In the genomic region with DNA sequence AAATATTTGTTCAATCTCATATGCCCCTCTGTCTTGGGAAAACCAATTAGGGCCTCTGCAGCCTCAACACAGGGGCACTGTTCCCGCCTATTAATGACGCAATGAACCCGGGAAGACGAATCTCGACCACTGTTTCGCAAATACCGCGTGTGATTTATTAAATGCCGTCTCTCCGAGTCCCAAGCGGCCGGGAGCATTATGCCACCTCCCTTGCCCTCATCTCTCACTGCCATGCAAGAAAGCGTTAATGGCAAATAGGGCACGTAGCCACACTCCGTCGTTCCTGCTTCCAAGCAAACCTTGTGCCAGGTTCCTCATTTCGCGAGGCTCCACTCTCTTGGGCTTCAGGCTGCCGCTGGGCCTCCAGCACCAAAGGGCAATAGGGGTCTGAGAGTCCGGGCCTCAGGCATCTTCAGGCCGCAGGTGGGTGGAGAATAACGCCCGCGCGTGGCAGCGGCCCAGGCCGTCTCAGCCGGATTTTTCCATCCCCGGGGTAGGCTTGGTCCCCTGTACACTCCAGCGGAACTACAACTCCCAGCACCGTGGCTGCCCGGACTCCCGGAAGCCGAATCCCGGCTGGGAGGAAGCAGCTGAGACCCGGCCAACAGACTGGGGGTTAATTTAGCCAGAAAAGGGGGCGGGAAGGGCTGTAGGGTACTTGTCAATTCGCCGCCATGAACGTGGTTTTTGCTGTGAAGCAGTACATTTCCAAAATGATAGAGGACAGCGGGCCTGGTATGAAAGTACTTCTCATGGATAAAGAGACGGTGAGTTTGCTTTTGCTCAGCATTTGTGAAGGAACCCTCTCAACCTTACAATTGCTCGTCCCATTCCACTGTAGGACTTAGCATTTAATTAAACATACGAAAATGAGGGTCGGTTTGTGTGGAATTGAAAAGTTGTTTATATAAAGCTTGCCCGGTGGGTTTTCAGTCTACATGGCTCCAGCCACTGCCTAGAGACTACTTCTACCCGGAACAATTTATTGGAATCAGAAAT, we compare ENCODE assay signal across 1 cellular context.
TF ChIP-seq lines count a peak whose summit lies in the region.

A gene with protein sequence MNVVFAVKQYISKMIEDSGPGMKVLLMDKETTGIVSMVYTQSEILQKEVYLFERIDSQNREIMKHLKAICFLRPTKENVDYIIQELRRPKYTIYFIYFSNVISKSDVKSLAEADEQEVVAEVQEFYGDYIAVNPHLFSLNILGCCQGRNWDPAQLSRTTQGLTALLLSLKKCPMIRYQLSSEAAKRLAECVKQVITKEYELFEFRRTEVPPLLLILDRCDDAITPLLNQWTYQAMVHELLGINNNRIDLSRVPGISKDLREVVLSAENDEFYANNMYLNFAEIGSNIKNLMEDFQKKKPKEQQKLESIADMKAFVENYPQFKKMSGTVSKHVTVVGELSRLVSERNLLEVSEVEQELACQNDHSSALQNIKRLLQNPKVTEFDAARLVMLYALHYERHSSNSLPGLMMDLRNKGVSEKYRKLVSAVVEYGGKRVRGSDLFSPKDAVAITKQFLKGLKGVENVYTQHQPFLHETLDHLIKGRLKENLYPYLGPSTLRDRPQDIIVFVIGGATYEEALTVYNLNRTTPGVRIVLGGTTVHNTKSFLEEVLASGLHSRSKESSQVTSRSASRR (plus strand): TSS at position 593 of the 999 bp plus-strand sequence. CDS start 82 bp downstream, at position 675.

TF ChIP-seq in K562, 482 proteins besides CTCF, POLR2A, EP300 and RAD21 (continued from another document and continues in another):
- TF ChIP-seq ZNF707 (CRISPR knock-in tag; conservative IDR thresholded peaks at IDR 0.05) (no peak), PCBP1 (IDR thresholded peaks at IDR 0.05; ENCODE audit: low read depth, low read length, poor library complexity, severe bottlenecking) (no peak), EGR1 (conservative IDR thresholded peaks at IDR 0.05) (peak; percentile 83), BRD9 (IDR thresholded peaks at IDR 0.05; ENCODE audit: low read depth, partially characterized antibody) (peak; percentile 41), ZNF3 (CRISPR knock-in tag; IDR thresholded peaks at IDR 0.05) (no peak), ZNF174 (CRISPR knock-in tag; IDR thresholded peaks at IDR 0.05) (no peak), CHD1 (IDR thresholded peaks at IDR 0.05; ENCODE audit: low read length) (peak; percentile 31), ZNF253 (CRISPR knock-in tag; conservative IDR thresholded peaks at IDR 0.05) (no peak), SP1 (CRISPR knock-in tag; IDR thresholded peaks at IDR 0.05) (peak; percentile 76), ZNF436 (CRISPR knock-in tag; IDR thresholded peaks at IDR 0.05) (no peak), ASH1L (IDR thresholded peaks at IDR 0.05; ENCODE audit: borderline replicate concordance, low read depth, partially characterized antibody) (peak; percentile 34), PHF20 (IDR thresholded peaks at IDR 0.05; ENCODE audit: partially characterized antibody) (peak; percentile 89), GABPB2 (CRISPR knock-in tag; conservative IDR thresholded peaks at IDR 0.05) (no peak), ZNF311 (CRISPR knock-in tag; IDR thresholded peaks at IDR 0.05) (no peak), TCF7L2 (IDR thresholded peaks at IDR 0.05; ENCODE audit: low read depth, low read length) (peak; percentile 78), KAT8 (IDR thresholded peaks at IDR 0.05; ENCODE audit: low read depth) (no peak), ESRRB (CRISPR knock-in tag; IDR thresholded peaks at IDR 0.05; ENCODE audit: borderline replicate concordance) (no peak), BRD4 (IDR thresholded peaks at IDR 0.05) (0 out of 2 replicates have a peak, but pooled peaks have one; percentile 63), ZNF316 (IDR thresholded peaks at IDR 0.05) (no peak), BHLHE40 (IDR thresholded peaks at IDR 0.05; ENCODE audit: low read length) (peak; percentile 26; the same call in 1 of the 2 replicates), YBX1 (IDR thresholded peaks at IDR 0.05) (no peak), PML (IDR thresholded peaks at IDR 0.05; ENCODE audit: low read length) (peak; percentile 61; the same call in 1 of the 2 replicates), ILK (tag; IDR thresholded peaks at IDR 0.05; ENCODE audit: borderline replicate concordance, low read depth) (no peak)
- TF ChIP-seq, protein P1, sequence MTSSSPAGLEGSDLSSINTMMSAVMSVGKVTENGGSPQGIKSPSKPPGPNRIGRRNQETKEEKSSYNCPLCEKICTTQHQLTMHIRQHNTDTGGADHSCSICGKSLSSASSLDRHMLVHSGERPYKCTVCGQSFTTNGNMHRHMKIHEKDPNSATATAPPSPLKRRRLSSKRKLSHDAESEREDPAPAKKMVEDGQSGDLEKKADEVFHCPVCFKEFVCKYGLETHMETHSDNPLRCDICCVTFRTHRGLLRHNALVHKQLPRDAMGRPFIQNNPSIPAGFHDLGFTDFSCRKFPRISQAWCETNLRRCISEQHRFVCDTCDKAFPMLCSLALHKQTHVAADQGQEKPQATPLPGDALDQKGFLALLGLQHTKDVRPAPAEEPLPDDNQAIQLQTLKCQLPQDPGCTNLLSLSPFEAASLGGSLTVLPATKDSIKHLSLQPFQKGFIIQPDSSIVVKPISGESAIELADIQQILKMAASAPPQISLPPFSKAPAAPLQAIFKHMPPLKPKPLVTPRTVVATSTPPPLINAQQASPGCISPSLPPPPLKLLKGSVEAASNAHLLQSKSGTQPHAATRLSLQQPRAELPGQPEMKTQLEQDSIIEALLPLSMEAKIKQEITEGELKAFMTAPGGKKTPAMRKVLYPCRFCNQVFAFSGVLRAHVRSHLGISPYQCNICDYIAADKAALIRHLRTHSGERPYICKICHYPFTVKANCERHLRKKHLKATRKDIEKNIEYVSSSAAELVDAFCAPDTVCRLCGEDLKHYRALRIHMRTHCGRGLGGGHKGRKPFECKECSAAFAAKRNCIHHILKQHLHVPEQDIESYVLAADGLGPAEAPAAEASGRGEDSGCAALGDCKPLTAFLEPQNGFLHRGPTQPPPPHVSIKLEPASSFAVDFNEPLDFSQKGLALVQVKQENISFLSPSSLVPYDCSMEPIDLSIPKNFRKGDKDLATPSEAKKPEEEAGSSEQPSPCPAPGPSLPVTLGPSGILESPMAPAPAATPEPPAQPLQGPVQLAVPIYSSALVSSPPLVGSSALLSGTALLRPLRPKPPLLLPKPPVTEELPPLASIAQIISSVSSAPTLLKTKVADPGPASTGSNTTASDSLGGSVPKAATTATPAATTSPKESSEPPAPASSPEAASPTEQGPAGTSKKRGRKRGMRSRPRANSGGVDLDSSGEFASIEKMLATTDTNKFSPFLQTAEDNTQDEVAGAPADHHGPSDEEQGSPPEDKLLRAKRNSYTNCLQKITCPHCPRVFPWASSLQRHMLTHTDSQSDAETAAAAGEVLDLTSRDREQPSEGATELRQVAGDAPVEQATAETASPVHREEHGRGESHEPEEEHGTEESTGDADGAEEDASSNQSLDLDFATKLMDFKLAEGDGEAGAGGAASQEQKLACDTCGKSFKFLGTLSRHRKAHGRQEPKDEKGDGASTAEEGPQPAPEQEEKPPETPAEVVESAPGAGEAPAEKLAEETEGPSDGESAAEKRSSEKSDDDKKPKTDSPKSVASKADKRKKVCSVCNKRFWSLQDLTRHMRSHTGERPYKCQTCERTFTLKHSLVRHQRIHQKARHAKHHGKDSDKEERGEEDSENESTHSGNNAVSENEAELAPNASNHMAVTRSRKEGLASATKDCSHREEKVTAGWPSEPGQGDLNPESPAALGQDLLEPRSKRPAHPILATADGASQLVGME (CRISPR knock-in tag; IDR thresholded peaks at IDR 0.05), result peak; percentile 72; the same call in 1 of the 2 replicates
- TF ChIP-seq, protein P2, sequence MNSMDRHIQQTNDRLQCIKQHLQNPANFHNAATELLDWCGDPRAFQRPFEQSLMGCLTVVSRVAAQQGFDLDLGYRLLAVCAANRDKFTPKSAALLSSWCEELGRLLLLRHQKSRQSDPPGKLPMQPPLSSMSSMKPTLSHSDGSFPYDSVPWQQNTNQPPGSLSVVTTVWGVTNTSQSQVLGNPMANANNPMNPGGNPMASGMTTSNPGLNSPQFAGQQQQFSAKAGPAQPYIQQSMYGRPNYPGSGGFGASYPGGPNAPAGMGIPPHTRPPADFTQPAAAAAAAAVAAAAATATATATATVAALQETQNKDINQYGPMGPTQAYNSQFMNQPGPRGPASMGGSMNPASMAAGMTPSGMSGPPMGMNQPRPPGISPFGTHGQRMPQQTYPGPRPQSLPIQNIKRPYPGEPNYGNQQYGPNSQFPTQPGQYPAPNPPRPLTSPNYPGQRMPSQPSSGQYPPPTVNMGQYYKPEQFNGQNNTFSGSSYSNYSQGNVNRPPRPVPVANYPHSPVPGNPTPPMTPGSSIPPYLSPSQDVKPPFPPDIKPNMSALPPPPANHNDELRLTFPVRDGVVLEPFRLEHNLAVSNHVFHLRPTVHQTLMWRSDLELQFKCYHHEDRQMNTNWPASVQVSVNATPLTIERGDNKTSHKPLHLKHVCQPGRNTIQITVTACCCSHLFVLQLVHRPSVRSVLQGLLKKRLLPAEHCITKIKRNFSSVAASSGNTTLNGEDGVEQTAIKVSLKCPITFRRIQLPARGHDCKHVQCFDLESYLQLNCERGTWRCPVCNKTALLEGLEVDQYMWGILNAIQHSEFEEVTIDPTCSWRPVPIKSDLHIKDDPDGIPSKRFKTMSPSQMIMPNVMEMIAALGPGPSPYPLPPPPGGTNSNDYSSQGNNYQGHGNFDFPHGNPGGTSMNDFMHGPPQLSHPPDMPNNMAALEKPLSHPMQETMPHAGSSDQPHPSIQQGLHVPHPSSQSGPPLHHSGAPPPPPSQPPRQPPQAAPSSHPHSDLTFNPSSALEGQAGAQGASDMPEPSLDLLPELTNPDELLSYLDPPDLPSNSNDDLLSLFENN (IDR thresholded peaks at IDR 0.05; ENCODE audit: low read depth in 2 of 2, low read length in 2 of 2), result no peak
- TF ChIP-seq, protein P3, sequence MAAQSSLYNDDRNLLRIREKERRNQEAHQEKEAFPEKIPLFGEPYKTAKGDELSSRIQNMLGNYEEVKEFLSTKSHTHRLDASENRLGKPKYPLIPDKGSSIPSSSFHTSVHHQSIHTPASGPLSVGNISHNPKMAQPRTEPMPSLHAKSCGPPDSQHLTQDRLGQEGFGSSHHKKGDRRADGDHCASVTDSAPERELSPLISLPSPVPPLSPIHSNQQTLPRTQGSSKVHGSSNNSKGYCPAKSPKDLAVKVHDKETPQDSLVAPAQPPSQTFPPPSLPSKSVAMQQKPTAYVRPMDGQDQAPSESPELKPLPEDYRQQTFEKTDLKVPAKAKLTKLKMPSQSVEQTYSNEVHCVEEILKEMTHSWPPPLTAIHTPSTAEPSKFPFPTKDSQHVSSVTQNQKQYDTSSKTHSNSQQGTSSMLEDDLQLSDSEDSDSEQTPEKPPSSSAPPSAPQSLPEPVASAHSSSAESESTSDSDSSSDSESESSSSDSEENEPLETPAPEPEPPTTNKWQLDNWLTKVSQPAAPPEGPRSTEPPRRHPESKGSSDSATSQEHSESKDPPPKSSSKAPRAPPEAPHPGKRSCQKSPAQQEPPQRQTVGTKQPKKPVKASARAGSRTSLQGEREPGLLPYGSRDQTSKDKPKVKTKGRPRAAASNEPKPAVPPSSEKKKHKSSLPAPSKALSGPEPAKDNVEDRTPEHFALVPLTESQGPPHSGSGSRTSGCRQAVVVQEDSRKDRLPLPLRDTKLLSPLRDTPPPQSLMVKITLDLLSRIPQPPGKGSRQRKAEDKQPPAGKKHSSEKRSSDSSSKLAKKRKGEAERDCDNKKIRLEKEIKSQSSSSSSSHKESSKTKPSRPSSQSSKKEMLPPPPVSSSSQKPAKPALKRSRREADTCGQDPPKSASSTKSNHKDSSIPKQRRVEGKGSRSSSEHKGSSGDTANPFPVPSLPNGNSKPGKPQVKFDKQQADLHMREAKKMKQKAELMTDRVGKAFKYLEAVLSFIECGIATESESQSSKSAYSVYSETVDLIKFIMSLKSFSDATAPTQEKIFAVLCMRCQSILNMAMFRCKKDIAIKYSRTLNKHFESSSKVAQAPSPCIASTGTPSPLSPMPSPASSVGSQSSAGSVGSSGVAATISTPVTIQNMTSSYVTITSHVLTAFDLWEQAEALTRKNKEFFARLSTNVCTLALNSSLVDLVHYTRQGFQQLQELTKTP (IDR thresholded peaks at IDR 0.05; ENCODE audit: low read depth in 1 of 2, partially characterized antibody in 2 of 2), result peak; percentile 22 to 63
- TF ChIP-seq, protein P4, sequence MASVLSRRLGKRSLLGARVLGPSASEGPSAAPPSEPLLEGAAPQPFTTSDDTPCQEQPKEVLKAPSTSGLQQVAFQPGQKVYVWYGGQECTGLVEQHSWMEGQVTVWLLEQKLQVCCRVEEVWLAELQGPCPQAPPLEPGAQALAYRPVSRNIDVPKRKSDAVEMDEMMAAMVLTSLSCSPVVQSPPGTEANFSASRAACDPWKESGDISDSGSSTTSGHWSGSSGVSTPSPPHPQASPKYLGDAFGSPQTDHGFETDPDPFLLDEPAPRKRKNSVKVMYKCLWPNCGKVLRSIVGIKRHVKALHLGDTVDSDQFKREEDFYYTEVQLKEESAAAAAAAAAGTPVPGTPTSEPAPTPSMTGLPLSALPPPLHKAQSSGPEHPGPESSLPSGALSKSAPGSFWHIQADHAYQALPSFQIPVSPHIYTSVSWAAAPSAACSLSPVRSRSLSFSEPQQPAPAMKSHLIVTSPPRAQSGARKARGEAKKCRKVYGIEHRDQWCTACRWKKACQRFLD (CRISPR knock-in tag; IDR thresholded peaks at IDR 0.05), result peak; percentile 83
- TF ChIP-seq, protein P5, sequence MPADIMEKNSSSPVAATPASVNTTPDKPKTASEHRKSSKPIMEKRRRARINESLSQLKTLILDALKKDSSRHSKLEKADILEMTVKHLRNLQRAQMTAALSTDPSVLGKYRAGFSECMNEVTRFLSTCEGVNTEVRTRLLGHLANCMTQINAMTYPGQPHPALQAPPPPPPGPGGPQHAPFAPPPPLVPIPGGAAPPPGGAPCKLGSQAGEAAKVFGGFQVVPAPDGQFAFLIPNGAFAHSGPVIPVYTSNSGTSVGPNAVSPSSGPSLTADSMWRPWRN (IDR thresholded peaks at IDR 0.05; ENCODE audit: low read depth), result peak; percentile 39; the same call in 1 of the 2 replicates
- TF ChIP-seq, protein P6, sequence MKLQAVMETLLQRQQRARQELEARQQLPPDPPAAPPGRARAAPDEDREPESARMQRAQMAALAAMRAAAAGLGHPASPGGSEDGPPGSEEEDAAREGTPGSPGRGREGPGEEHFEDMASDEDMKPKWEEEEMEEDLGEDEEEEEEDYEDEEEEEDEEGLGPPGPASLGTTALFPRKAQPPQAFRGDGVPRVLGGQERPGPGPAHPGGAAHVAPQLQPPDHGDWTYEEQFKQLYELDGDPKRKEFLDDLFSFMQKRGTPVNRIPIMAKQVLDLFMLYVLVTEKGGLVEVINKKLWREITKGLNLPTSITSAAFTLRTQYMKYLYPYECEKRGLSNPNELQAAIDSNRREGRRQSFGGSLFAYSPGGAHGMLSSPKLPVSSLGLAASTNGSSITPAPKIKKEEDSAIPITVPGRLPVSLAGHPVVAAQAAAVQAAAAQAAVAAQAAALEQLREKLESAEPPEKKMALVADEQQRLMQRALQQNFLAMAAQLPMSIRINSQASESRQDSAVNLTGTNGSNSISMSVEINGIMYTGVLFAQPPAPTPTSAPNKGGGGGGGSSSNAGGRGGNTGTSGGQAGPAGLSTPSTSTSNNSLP (IDR thresholded peaks at IDR 0.05; ENCODE audit: borderline replicate concordance, low read depth, low read length), result no peak
